In genomic region chr2:169415233-169415748, GRCh38 we compare ENCODE assay signal across 24 cellular contexts. TPM values are rescaled to one million over a fixed set of nuclear protein-coding genes. Genes with fewer than 3 reads are reported as not detected.
DNase-seq lines count a peak whose midpoint lies in the region; ATAC-seq, FAIRE-seq and TF ChIP-seq lines count a peak whose summit lies in the region.
"Had no signal": no experiment of that assay in that cellular context is flagged by ENCODE, and none has a peak within 500 bp of the region (broad histone marks: within the 10 kb centered on the region; RNA-seq: fewer than 3 reads in every experiment).

No MANE protein-coding gene starts in this region.

- BruUV-seq in K562 (replicated peaks; lab: Mats Ljungman, UMichigan): no TSS peak

- H2AFZ ChIP-seq in GM23338 (peak overlapping the region; percentile 23; the same call in 1 of the 2 replicates), OCI-LY3 (ENCODE audit: low read depth, low read length) (peak overlapping the region; percentile 70), K562 (ENCODE audit: low read depth, low read length) (peak overlapping the region; percentile 15; the same call in 1 of the 2 replicates)

- H3K27me3 ChIP-seq in GM23338 (ENCODE audit: insufficient read depth): no peaks in the 10 kb centered on the region
- H3K27me3 ChIP-seq in OCI-LY3 (ENCODE audit: low read depth, low read length): peaks cover 28% of the 10 kb centered on the region
- H3K27me3 ChIP-seq in K562 (ENCODE audit: control insufficient read depth in 2 of 2, insufficient read depth in 2 of 2, low read length in 2 of 2): no peaks in the 10 kb centered on the region; a peak in 1 of 5 replicates
- no peaks in the 10 kb centered on the region for H3K27me3 ChIP-seq in right atrium auricular region
- H3K27me3 ChIP-seq: ascending aorta had no signal

- FAIRE-seq in K562 (lab: Jason Lieb, UNC): peak; percentile 72

- DNase-seq in GM23338 (ENCODE audit: low spot score) (no peak), NAMALWA (ENCODE audit: low spot score) (peak; percentile 13), K562 (ENCODE audit: extremely low read depth in 1 of 4, low spot score in 3 of 4) (peak; percentile 40 to 87 (median 54)), right atrium auricular region (ENCODE audit: low spot score) (no peak)
- DNase-seq in activated naive CD4-positive, alpha-beta T cell treated with anti-CD3 and anti-CD28 coated beads, Interleukin-2, amount 50 U/mL, for 72 hours (ENCODE audit: low spot score in 2 of 2): no peak
- no peak for DNase-seq in activated CD4-positive, alpha-beta T cell treated with anti-CD3 and anti-CD28 coated beads, Interleukin-2, amount 50 U/mL, for 48 hours
- DNase-seq: activated CD4-positive, alpha-beta T cell treated with anti-CD3 and anti-CD28 coated beads for 48 hours; activated CD8-positive, alpha-beta memory T cell treated with anti-CD3 and anti-CD28 coated beads, Interleukin-2, amount 10 ng/mL, durations not matched to agents 7 days and 5 days; activated naive CD4-positive, alpha-beta T cell treated with anti-CD3 and anti-CD28 coated beads, Interleukin-2, amount 50 U/mL, for 16 hours; CD4-positive, alpha-beta memory T cell; GF-D8; NCI-H1417 treated with DMSO at 0.1 percent for 48 hours; NCI-H2227 treated with DMSO at 0.1 percent for 48 hours; occipital lobe; stimulated activated CD4-positive, alpha-beta T cell treated with anti-CD3 and anti-CD28 coated beads, Interleukin-2, amount 100 ng/mL, for 48 hours; stimulated activated naive CD8-positive, alpha-beta T cell treated with anti-CD3 and anti-CD28 coated beads, Interleukin-15, Interleukin-2, amounts not matched to agents 100 U/mL and 50 U/mL, for 24 hours; T-cell had no signal

- H3K36me3 ChIP-seq in GM23338 (ENCODE audit: insufficient read depth): no peaks in the 10 kb centered on the region
- no peaks in the 10 kb centered on the region for H3K36me3 ChIP-seq in OCI-LY3 (replicated peaks; ENCODE audit: low read depth, low read length)
- H3K36me3 ChIP-seq in K562 (ENCODE audit: control insufficient read depth, insufficient read depth, low read length): no peaks in the 10 kb centered on the region
- no peaks in the 10 kb centered on the region for H3K36me3 ChIP-seq in right atrium auricular region
- H3K36me3 ChIP-seq: ascending aorta had no signal

- TF ChIP-seq POLR2A in K562 (conservative IDR thresholded peaks at IDR 0.05): no peak

- H4K20me1 ChIP-seq in GM23338 (replicated peaks; ENCODE audit: insufficient read depth) (no peaks in the 10 kb centered on the region), OCI-LY3 (ENCODE audit: insufficient read depth, low read length) (no peaks in the 10 kb centered on the region), K562 (replicated peaks; ENCODE audit: control insufficient read depth, insufficient read depth, low read length) (no peaks in the 10 kb centered on the region)

- H3K4me2 ChIP-seq in GM23338 (no peak overlapping the region), OCI-LY3 (ENCODE audit: low read length) (peak overlapping the region; percentile 82), K562 (ENCODE audit: insufficient read depth, low read length) (peak overlapping the region; percentile 46; the same call in 1 of the 2 replicates)
- H3K4me2 ChIP-seq: smooth muscle cell had no signal

- CTCF ChIA-PET in K562 (lab: Yijun Ruan, JAX; ENCODE audit: low intra/inter-chr PET ratio): no interaction called here

- no peaks in the 10 kb centered on the region for H3K9me3 Mint-ChIP-seq in GM23338
- no peaks in the 10 kb centered on the region for H3K9me3 Mint-ChIP-seq in activated naive CD4-positive, alpha-beta T cell treated with anti-CD3 and anti-CD28 coated beads, Interleukin-2, amount 50 U/mL, for 72 hours
- H3K9me3 Mint-ChIP-seq: central memory CD8-positive, alpha-beta T cell; T-cell had no signal

- H3K36me3 Mint-ChIP-seq in GM23338 (ENCODE audit: low read depth): no peaks in the 10 kb centered on the region
- no peaks in the 10 kb centered on the region for H3K36me3 Mint-ChIP-seq in activated naive CD4-positive, alpha-beta T cell treated with anti-CD3 and anti-CD28 coated beads, Interleukin-2, amount 50 U/mL, for 72 hours
- H3K36me3 Mint-ChIP-seq: activated CD8-positive, alpha-beta memory T cell treated with anti-CD3 and anti-CD28 coated beads, Interleukin-2, amount 10 ng/mL, durations not matched to agents 7 days and 5 days; CD4-positive, alpha-beta memory T cell; T-cell had no signal

- in situ Hi-C loops in K562 (cut with MboI): loop anchor here (25.0 kb wide), 1 partner anchor 453 kb away; no protein-coding TSS in a partner anchor

- no peaks in the 10 kb centered on the region for H3F3A ChIP-seq in GM23338 (replicated peaks; ENCODE audit: low read depth)

- H3K9me1 ChIP-seq in K562 (ENCODE audit: control insufficient read depth, insufficient read depth, low read length): no peaks in the 10 kb centered on the region

- no peaks in the 10 kb centered on the region for H3K9me3 ChIP-seq in OCI-LY3 (ENCODE audit: insufficient read depth, low read length)
- no peaks in the 10 kb centered on the region for H3K9me3 ChIP-seq in K562 (replicated peaks; ENCODE audit: control insufficient read depth, insufficient read depth, low read depth, low read length)
- no peaks in the 10 kb centered on the region for H3K9me3 ChIP-seq in right atrium auricular region
- H3K9me3 ChIP-seq: ascending aorta had no signal

- POLR2A ChIA-PET in K562 (lab: Yijun Ruan, JAX): interaction anchor here (0.6 to 1.6 kb wide), 7 partner anchors 10 to 940 kb away, joined by 3 to 5 read pairs (median 3); no protein-coding TSS in a partner anchor

- H3K4me3 ChIP-seq in GM23338 (no peak overlapping the region), OCI-LY3 (ENCODE audit: low read length) (peak overlapping the region; percentile 67), K562 (no peak overlapping the region), right atrium auricular region (no peak overlapping the region)
- H3K4me3 ChIP-seq: ascending aorta, smooth muscle cell had no signal

- no peak overlapping the region for H3K27ac Mint-ChIP-seq in GM23338
- no peak overlapping the region for H3K27ac Mint-ChIP-seq in activated naive CD4-positive, alpha-beta T cell treated with anti-CD3 and anti-CD28 coated beads, Interleukin-2, amount 50 U/mL, for 72 hours
- H3K27ac Mint-ChIP-seq: activated CD8-positive, alpha-beta memory T cell treated with anti-CD3 and anti-CD28 coated beads, Interleukin-2, amount 10 ng/mL, durations not matched to agents 7 days and 5 days; CD4-positive, alpha-beta memory T cell; T-cell had no signal

- no peaks in the 10 kb centered on the region for H3K4me1 ChIP-seq in GM23338 (ENCODE audit: insufficient read depth)
- H3K4me1 ChIP-seq in OCI-LY3 (ENCODE audit: low read length): peaks cover 11% of the 10 kb centered on the region
- H3K4me1 ChIP-seq in K562 (replicated peaks in 1 of 2; ENCODE audit: control insufficient read depth in 2 of 2, insufficient read depth in 2 of 2, low read length in 2 of 2): peaks cover 7 to 19% of the 10 kb centered on the region in 2 experiments; a peak in 4 of 5 replicates
- H3K4me1 ChIP-seq in right atrium auricular region: no peaks in the 10 kb centered on the region
- H3K4me1 ChIP-seq: ascending aorta had no signal

- H3K27me3 Mint-ChIP-seq in GM23338 (ENCODE audit: insufficient read depth, low read depth, poor library complexity): no peaks in the 10 kb centered on the region

- no peak for ATAC-seq in GM23338
- ATAC-seq in K562: peak; percentile 93
- no peak for ATAC-seq in activated naive CD4-positive, alpha-beta T cell treated with anti-CD3 and anti-CD28 coated beads, Interleukin-2, amount 50 U/mL, for 72 hours
- ATAC-seq in GM18858 (IDR thresholded peaks at IDR 0.05; ENCODE audit: unreplicated experiment): no peak
- ATAC-seq: activated CD8-positive, alpha-beta memory T cell treated with anti-CD3 and anti-CD28 coated beads, Interleukin-2, amount 10 ng/mL, durations not matched to agents 7 days and 5 days; stimulated activated naive CD8-positive, alpha-beta T cell treated with anti-CD3 and anti-CD28 coated beads, Interleukin-15, Interleukin-2, amounts not matched to agents 100 U/mL and 50 U/mL, for 24 hours; T-cell had no signal

- WGBS in K562 (ENCODE audit: insufficient coverage, low coverage, missing lambda C conversion rate): under 1% methylated on average over 5 of the region's 5 CpGs

- no peaks in the 10 kb centered on the region for H3K9me2 ChIP-seq in GM23338 (ENCODE audit: insufficient read depth)

- H3K4me1 Mint-ChIP-seq in GM23338: no peaks in the 10 kb centered on the region
- H3K4me1 Mint-ChIP-seq: activated CD8-positive, alpha-beta memory T cell treated with anti-CD3 and anti-CD28 coated beads, Interleukin-2, amount 10 ng/mL, durations not matched to agents 7 days and 5 days; CD4-positive, alpha-beta memory T cell; central memory CD8-positive, alpha-beta T cell; T-cell had no signal

- peak; percentile 90 for TF ChIP-seq EP300 in K562 (IDR thresholded peaks at IDR 0.05; ENCODE audit: low read length)

- peak in 1 of 2 experiments; percentile 29; a peak in 1 of 4 replicates for TF ChIP-seq RAD21 in K562 (CRISPR knock-in tag; conservative IDR thresholded peaks at IDR 0.05 in 1 of 2, IDR thresholded peaks at IDR 0.05 in 1 of 2)

- intact Hi-C loops in K562 (cut with micrococcal nuclease): no loop called here

- no peaks in the 10 kb centered on the region for H3K79me2 ChIP-seq in GM23338 (replicated peaks; ENCODE audit: insufficient read depth)
- no peaks in the 10 kb centered on the region for H3K79me2 ChIP-seq in OCI-LY3 (ENCODE audit: low read length)
- no peaks in the 10 kb centered on the region for H3K79me2 ChIP-seq in K562 (ENCODE audit: control insufficient read depth, insufficient read depth, low read length)

- H3K9ac ChIP-seq in OCI-LY3 (ENCODE audit: low read length) (no peak overlapping the region), K562 (ENCODE audit: insufficient read depth in 1 of 2, low read depth in 2 of 2, low read length in 2 of 2) (peak overlapping the region; percentile 3 to 15; a peak in 1 of 4 replicates)

- H3K4me3 Mint-ChIP-seq in GM23338: no peak overlapping the region
- H3K4me3 Mint-ChIP-seq: activated CD8-positive, alpha-beta memory T cell treated with anti-CD3 and anti-CD28 coated beads, Interleukin-2, amount 10 ng/mL, durations not matched to agents 7 days and 5 days; CD4-positive, alpha-beta memory T cell; central memory CD8-positive, alpha-beta T cell; T-cell had no signal

- H3K27ac ChIP-seq in GM23338 (ENCODE audit: low read depth): no peak overlapping the region
- no peak overlapping the region for H3K27ac ChIP-seq in OCI-LY3 (ENCODE audit: low read length)
- H3K27ac ChIP-seq in K562 (ENCODE audit: extremely low read depth, low read depth, low read length): no peak overlapping the region
- H3K27ac ChIP-seq in right atrium auricular region: no peak overlapping the region
- H3K27ac ChIP-seq: ascending aorta had no signal

- TF ChIP-seq CTCF in GM23338 (conservative IDR thresholded peaks at IDR 0.05; ENCODE audit: low read depth in 2 of 2) (no peak), OCI-LY3 (IDR thresholded peaks at IDR 0.05; ENCODE audit: low read depth, low read length) (no peak), K562 (IDR thresholded peaks at IDR 0.05 in 2 of 3, conservative IDR thresholded peaks at IDR 0.05 in 1 of 3; ENCODE audit: insufficient read depth in 2 of 3, low read depth in 1 of 3, low read length in 3 of 3) (no peak), right atrium auricular region (IDR thresholded peaks at IDR 0.05) (no peak)

RNA-seq across cellular contexts. Expression of gene LRP2, which starts 53.0 kb away (rescaled TPM):
- 1.9 and 2.7 TPM in 2 replicates for total RNA-seq in GM23338 (2014; rRNA removed; shearing (Covaris generic))
- polyA plus RNA-seq in GM23338 (2016; fragmentation: Nextera tagmentation; extraction: Ambion mirVana) (0.49 and 0.68 TPM in 2 replicates), K562 (2011; rRNA removed) (0.07 TPM in 2 replicates), K562 (2014; fragmentation: Illumina TruSeq; extraction: Trizol) (0.03 and 0.09 TPM in 2 replicates), K562 (2014; fragmentation: Nextera tagmentation; extraction: Ambion mirVana) (under 1 TPM; 0.14 to 0.15 TPM), K562 (2014; rRNA removed) (0.05 TPM in 1 of 2 replicates, not detected in the other)
- total RNA-seq in K562 (2011; cell fraction: chromatin; rRNA removed; ENCODE audit: low replicate concordance): 0.19 and 0.37 TPM in 2 replicates
- total RNA-seq in K562 (2011; cell fraction: nucleolus; rRNA removed): under 0.01 and 0.17 TPM in 2 replicates
- total RNA-seq in K562 (2011; cell fraction: nucleoplasm; rRNA removed): 0.07 TPM in 1 of 2 replicates, not detected in the other
- total RNA-seq in K562 (2014; rRNA removed) (0.18 TPM in 1 of 2 replicates, not detected in the other), K562 (2014; rRNA removed; fragmentation: Illumina TruSeq; extraction: Trizol) (0.04 and 0.10 TPM in 2 replicates), K562 (2015; rRNA removed; fragmentation: Illumina TruSeq; extraction: Trizol) (0.04 TPM in 2 replicates), K562 (2021) (0.13 TPM in 2 replicates), right atrium auricular region (10 to 100 TPM in 1 of 2 donors, 1 to 10 TPM in 1; 8.1 to 14.8 TPM)
- 0.06 and 0.10 TPM in 2 replicates for polyA plus RNA-seq in K562 (2011; cell fraction: cytosol; rRNA removed)
- polyA plus RNA-seq in K562 (2011; cell fraction: nucleus; rRNA removed): 0.07 and 0.09 TPM in 2 replicates
- 0.12 and 0.72 TPM in 2 replicates for polyA plus RNA-seq in K562 (2012)
- polyA minus RNA-seq in K562 (2011; rRNA and poly(A)+ RNA removed): 0.03 and 0.11 TPM in 2 replicates
- not detected in 2 replicates for polyA minus RNA-seq in K562 (2011; cell fraction: cytosol; rRNA and poly(A)+ RNA removed)
- polyA minus RNA-seq in K562 (2011; cell fraction: nucleus; rRNA and poly(A)+ RNA removed): under 0.01 and 0.11 TPM in 2 replicates
- total RNA-seq in activated naive CD4-positive, alpha-beta T cell treated with anti-CD3 and anti-CD28 coated beads, Interleukin-2, amount 50 U/mL, for 72 hours: 1 to 10 TPM in 1 of 2 donors, under 1 TPM in 1; 0.02 to 2.6 TPM
- total RNA-seq: ascending aorta; CD4-positive, alpha-beta memory T cell; dermis microvascular lymphatic vessel endothelial cell; myocyte had no signal
- polyA plus RNA-seq: CD4-positive, alpha-beta memory T cell; smooth muscle cell had no signal

Comparison
In these comparisons a context has a peak if more than half of its experiments do, and no peak if none do; other contexts are left out.
1. DNase-seq: peak in NAMALWA (single experiment) and K562 (4 of 4); none in GM23338 (single experiment), right atrium auricular region (single experiment), activated naive CD4-positive, alpha-beta T cell treated with anti-CD3 and anti-CD28 coated beads, Interleukin-2, amount 50 U/mL, for 72 hours (0 of 2) and activated CD4-positive, alpha-beta T cell treated with anti-CD3 and anti-CD28 coated beads, Interleukin-2, amount 50 U/mL, for 48 hours (0 of 2).
2. H2AFZ ChIP-seq: peak in every context shown above with its lines; median percentile 70 in OCI-LY3; 23 in GM23338; 15 in K562.